Comparison of ENCODE assay signal across 15 cellular contexts in genomic region chr10:113169111-113169510, GRCh38.
A peak's percentile ranks its signal among the peaks of the same experiment; 100 is the strongest.
DNase-seq lines count a peak whose midpoint lies in the region; ATAC-seq and TF ChIP-seq lines count a peak whose summit lies in the region.
"Had no signal": no experiment of that assay in that cellular context is flagged by ENCODE, and none has a peak within 500 bp of the region (broad histone marks: within the 10 kb centered on the region; RNA-seq: fewer than 3 reads in every experiment).

No MANE protein-coding gene starts in this region.

- no peak overlapping the region for H3K4me3 Mint-ChIP-seq in H9
- no peak overlapping the region for H3K4me3 Mint-ChIP-seq in activated naive CD8-positive, alpha-beta T cell treated with anti-CD3 and anti-CD28 coated beads, Interleukin-2, amount 50 U/mL, for 24 hours
- H3K4me3 Mint-ChIP-seq: CD4-positive, CD25-positive, alpha-beta regulatory T cell had no signal

- no peaks in the 10 kb centered on the region; a peak in 1 of 5 replicates for H3K9me3 Mint-ChIP-seq in H9
- no peaks in the 10 kb centered on the region for H3K9me3 Mint-ChIP-seq in activated naive CD8-positive, alpha-beta T cell treated with anti-CD3 and anti-CD28 coated beads, Interleukin-2, amount 50 U/mL, for 24 hours

- no peak overlapping the region for H2BK20ac ChIP-seq in H9 (ENCODE audit: low read depth, low read length, poor library complexity, severe bottlenecking)

- H3K4me2 ChIP-seq in H9 (ENCODE audit: insufficient read depth, insufficient read length, low read length), result no peak overlapping the region
- H3K4me2 ChIP-seq in neuronal stem cell (ENCODE audit: insufficient read depth, low read length, poor library complexity, severe bottlenecking), result no peak overlapping the region

- H4K91ac ChIP-seq in H9 (ENCODE audit: insufficient read length, low read depth, low read length) (no peak overlapping the region), neuronal stem cell (ENCODE audit: low read depth, low read length, poor library complexity) (no peak overlapping the region)

- no peak overlapping the region for H3K56ac ChIP-seq in H9 (ENCODE audit: insufficient read length, low read depth, low read length)

- H3K27ac Mint-ChIP-seq in H9, result peak overlapping the region; percentile 88 to 97 (median 89); a peak in 6 of 7 replicates
- no peak overlapping the region for H3K27ac Mint-ChIP-seq in activated naive CD8-positive, alpha-beta T cell treated with anti-CD3 and anti-CD28 coated beads, Interleukin-2, amount 50 U/mL, for 24 hours
- H3K27ac Mint-ChIP-seq: CD4-positive, CD25-positive, alpha-beta regulatory T cell had no signal

- H2AFZ ChIP-seq in H9 (ENCODE audit: low read length), result no peak overlapping the region
- no peak overlapping the region for H2AFZ ChIP-seq in neuronal stem cell (ENCODE audit: low read length)

- H3K4me1 ChIP-seq in BE2C, result peaks cover 53% of the 10 kb centered on the region
- H3K4me1 ChIP-seq in H9 (ENCODE audit: insufficient read depth, low read length), result peaks cover 8% of the 10 kb centered on the region; the same call in 1 of the 2 replicates
- peaks cover 0 to 12% of the 10 kb centered on the region in 2 donors for H3K4me1 ChIP-seq in neuronal stem cell (ENCODE audit: control insufficient read depth in 2 of 2, insufficient read depth in 1 of 2, low read depth in 1 of 2, low read length in 2 of 2)

- H3K18ac ChIP-seq in H9 (ENCODE audit: insufficient read length, low read depth, low read length) (no peak overlapping the region), neuronal stem cell (ENCODE audit: low read length) (no peak overlapping the region)

- H3K27me3 ChIP-seq in BE2C, result no peaks in the 10 kb centered on the region
- H3K27me3 ChIP-seq in H9 (ENCODE audit: insufficient read depth, low read length), result no peaks in the 10 kb centered on the region
- no peaks in the 10 kb centered on the region for H3K27me3 ChIP-seq in neuronal stem cell (ENCODE audit: control insufficient read depth in 3 of 3, insufficient read depth in 3 of 3, low read depth in 1 of 3, low read length in 3 of 3)

- H3K4me3 ChIP-seq in BE2C (ENCODE audit: low read depth, low read length) (no peak overlapping the region), neuronal stem cell (ENCODE audit: low read length in 2 of 2) (no peak overlapping the region)
- H3K4me3 ChIP-seq: SK-N-MC had no signal

- no peak overlapping the region for H3K9ac ChIP-seq in H9 (ENCODE audit: extremely low read depth, insufficient read length, low read length)
- H3K9ac ChIP-seq in neuronal stem cell (ENCODE audit: low read depth, low read length, poor library complexity), result no peak overlapping the region

- no peak for ATAC-seq in activated naive CD8-positive, alpha-beta T cell treated with anti-CD3 and anti-CD28 coated beads, Interleukin-2, amount 50 U/mL, for 24 hours
- ATAC-seq in GM21367 (IDR thresholded peaks at IDR 0.05; ENCODE audit: unreplicated experiment), result no peak
- ATAC-seq: PC-3 had no signal

- no peak overlapping the region for H4K5ac ChIP-seq in H9 (ENCODE audit: insufficient read length, low read depth, low read length)

- H3K4me1 Mint-ChIP-seq in H9, result peaks cover 48 to 62% of the 10 kb centered on the region in 2 experiments
- peaks cover 10% of the 10 kb centered on the region for H3K4me1 Mint-ChIP-seq in activated naive CD8-positive, alpha-beta T cell treated with anti-CD3 and anti-CD28 coated beads, Interleukin-2, amount 50 U/mL, for 24 hours
- H3K4me1 Mint-ChIP-seq: CD4-positive, CD25-positive, alpha-beta regulatory T cell had no signal

- WGBS in H9 (ENCODE audit: extremely low coverage, insufficient read length, low lambda C conversion rate), result no CpG with 5 or more reads among the region's 10 CpGs
- WGBS in neuronal stem cell (ENCODE audit: extremely low coverage in 2 of 2, insufficient read length in 2 of 2, insufficient replicate concordance in 1 of 2), 2 donors, result no CpG with 5 or more reads among the region's 10 CpGs

- H2BK15ac ChIP-seq in H9 (ENCODE audit: low read depth, low read length) (no peak overlapping the region), neuronal stem cell (ENCODE audit: low read length) (no peak overlapping the region)

- H3K27me3 Mint-ChIP-seq in H9 (ENCODE audit: low read depth), result no peaks in the 10 kb centered on the region
- no peaks in the 10 kb centered on the region for H3K27me3 Mint-ChIP-seq in activated naive CD8-positive, alpha-beta T cell treated with anti-CD3 and anti-CD28 coated beads, Interleukin-2, amount 50 U/mL, for 24 hours

- TF ChIP-seq CTCF in BE2C (IDR thresholded peaks at IDR 0.05; ENCODE audit: low read depth, low read length), result no peak
- no peak for TF ChIP-seq CTCF in H9 (conservative IDR thresholded peaks at IDR 0.05)

- no peak overlapping the region for H2AK5ac ChIP-seq in H9 (ENCODE audit: insufficient read length, low read length)
- peak overlapping the region; percentile 14 for H2AK5ac ChIP-seq in neuronal stem cell (ENCODE audit: low read depth, low read length)

- H3T11ph ChIP-seq in H9 (ENCODE audit: low read length), result no peak overlapping the region

- H3K4ac ChIP-seq in H9 (ENCODE audit: low read depth, low read length) (no peak overlapping the region), neuronal stem cell (ENCODE audit: low read length) (no peak overlapping the region)

- H3K36me3 ChIP-seq in BE2C, result peaks cover 12% of the 10 kb centered on the region
- H3K36me3 ChIP-seq in neuronal stem cell (replicated peaks in 1 of 2; ENCODE audit: control insufficient read depth in 2 of 2, insufficient read depth in 2 of 2, low read length in 2 of 2), result peaks cover 1 to 40% of the 10 kb centered on the region in 2 donors

- no peaks in the 10 kb centered on the region for H4K20me1 ChIP-seq in H9 (ENCODE audit: control insufficient read depth, insufficient read depth, insufficient read length)

- H3K9me3 ChIP-seq in BE2C, result no peaks in the 10 kb centered on the region
- no peaks in the 10 kb centered on the region for H3K9me3 ChIP-seq in H9 (ENCODE audit: control insufficient read depth, low read depth, low read length)
- no peaks in the 10 kb centered on the region for H3K9me3 ChIP-seq in neuronal stem cell (replicated peaks in 1 of 2; ENCODE audit: control insufficient read depth in 2 of 2, insufficient read depth in 1 of 2, low read depth in 1 of 2, low read length in 2 of 2)

- H2BK120ac ChIP-seq in H9 (ENCODE audit: low read depth, low read length, poor library complexity, severe bottlenecking), result no peak overlapping the region
- H2BK120ac ChIP-seq in neuronal stem cell (ENCODE audit: low read depth, low read length), result no peak overlapping the region

- H3K23ac ChIP-seq in H9 (ENCODE audit: insufficient read length, low read depth, low read length) (no peak overlapping the region), neuronal stem cell (ENCODE audit: low read depth, low read length, poor library complexity) (no peak overlapping the region)

- H3K27ac ChIP-seq in H9 (ENCODE audit: insufficient read length, low read depth, low read length) (no peak overlapping the region), neuronal stem cell (replicated peaks; ENCODE audit: low read length) (no peak overlapping the region)
- H3K27ac ChIP-seq: SK-N-MC had no signal

- H3K14ac ChIP-seq in H9 (ENCODE audit: insufficient read depth, low read length) (no peak overlapping the region), neuronal stem cell (ENCODE audit: low read length) (no peak overlapping the region)

- H2BK5ac ChIP-seq in H9 (ENCODE audit: insufficient read length, low read length), result no peak overlapping the region
- no peak overlapping the region for H2BK5ac ChIP-seq in neuronal stem cell (ENCODE audit: low read length)

- H2BK12ac ChIP-seq in H9 (ENCODE audit: insufficient read length, low read depth, low read length) (no peak overlapping the region), neuronal stem cell (ENCODE audit: low read length) (no peak overlapping the region)

- no peaks in the 10 kb centered on the region for H3K79me1 ChIP-seq in H9 (ENCODE audit: insufficient read depth, low read depth, low read length, poor library complexity, severe bottlenecking)
- H3K79me1 ChIP-seq in neuronal stem cell (ENCODE audit: low read depth, low read length), result no peaks in the 10 kb centered on the region

- DNase-seq in BE2C (peak; percentile 33), H9 (no peak), dermis blood vessel endothelial cell (peak; percentile 7), neuronal stem cell (ENCODE audit: low spot score) (no peak), RKO (ENCODE audit: low spot score) (no peak), NCI-H1048 (lab: John Stamatoyannopoulos, UW) (no peak)
- no peak for DNase-seq in activated naive CD8-positive, alpha-beta T cell treated with anti-CD3 and anti-CD28 coated beads, Interleukin-2, amount 50 U/mL, for 24 hours
- DNase-seq: CD4-positive, CD25-positive, alpha-beta regulatory T cell; DMS79 treated with DMSO at 0.1 percent for 48 hours; GF-D8; NCI-H146; NCI-H345; PC-3 had no signal

- no peaks in the 10 kb centered on the region for H3K23me2 ChIP-seq in H9 (ENCODE audit: insufficient read length, low read depth, low read length, poor library complexity, severe bottlenecking)

- no peaks in the 10 kb centered on the region for H3K79me2 ChIP-seq in H9 (ENCODE audit: insufficient read depth, low read length)

- H4K8ac ChIP-seq in H9 (replicated peaks; ENCODE audit: insufficient read length, low read depth, low read length) (no peak overlapping the region), neuronal stem cell (ENCODE audit: low read depth, low read length) (no peak overlapping the region)

- peaks cover 4 to 23% (median 16%) of the 10 kb centered on the region in 3 experiments; a peak in 5 of 7 replicates for H3K36me3 Mint-ChIP-seq in H9 (ENCODE audit: insufficient read depth in 1 of 3, low read depth in 3 of 3)
- H3K36me3 Mint-ChIP-seq in activated naive CD8-positive, alpha-beta T cell treated with anti-CD3 and anti-CD28 coated beads, Interleukin-2, amount 50 U/mL, for 24 hours (ENCODE audit: low read depth), result no peaks in the 10 kb centered on the region
- H3K36me3 Mint-ChIP-seq: CD4-positive, CD25-positive, alpha-beta regulatory T cell had no signal

Comparison
In these comparisons a context has a peak if more than half of its experiments do, and no peak if none do; other contexts are left out.
1. DNase-seq: peak in BE2C (single experiment) and dermis blood vessel endothelial cell (single experiment); none in H9 (single experiment), neuronal stem cell (single experiment), RKO (single experiment), NCI-H1048 (single experiment) and activated naive CD8-positive, alpha-beta T cell treated with anti-CD3 and anti-CD28 coated beads, Interleukin-2, amount 50 U/mL, for 24 hours (single experiment).